ENCODE assay signal across 16 cellular contexts in the genomic region with DNA sequence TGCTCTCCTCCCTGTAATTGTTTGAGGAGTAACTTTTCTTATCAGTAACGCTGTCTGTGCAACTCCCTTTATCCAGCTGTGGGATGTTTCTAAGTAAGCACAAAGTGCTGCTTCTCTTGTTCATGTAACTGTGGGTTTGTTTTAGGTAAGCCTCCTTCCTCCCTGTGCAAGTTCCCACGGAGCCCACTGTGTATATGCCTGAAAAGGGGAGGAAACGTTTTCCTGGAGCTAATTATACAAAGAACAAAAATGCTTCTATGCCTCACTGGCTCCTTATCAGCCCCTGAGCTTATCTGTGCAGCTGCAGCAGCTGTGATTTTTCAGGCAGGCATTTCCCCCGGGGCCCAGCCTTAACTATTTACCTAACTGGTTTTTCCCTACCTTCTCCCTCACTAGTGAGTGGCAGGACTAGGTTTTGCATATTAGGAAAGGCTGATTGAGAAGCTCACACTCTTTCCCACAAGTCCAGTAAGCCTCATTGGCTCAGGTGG.
DNase-seq lines count a peak whose midpoint lies in the region; ATAC-seq and TF ChIP-seq lines count a peak whose summit lies in the region.
"Had no signal": no experiment of that assay in that cellular context is flagged by ENCODE, and none has a peak within 500 bp of the region (broad histone marks: within the 10 kb centered on the region; RNA-seq: fewer than 3 reads in every experiment).

No MANE protein-coding gene starts in this region.

- H3K79me1 ChIP-seq in neuronal stem cell (ENCODE audit: low read depth, low read length) = no peaks in the 10 kb centered on the region

- no peak overlapping the region for H2BK120ac ChIP-seq in neuronal stem cell (ENCODE audit: low read depth, low read length)

- peak overlapping the region; percentile 21 for H3K4me2 ChIP-seq in neuronal stem cell (ENCODE audit: insufficient read depth, low read length, poor library complexity, severe bottlenecking)

- no peak for TF ChIP-seq POLR2A in sigmoid colon (IDR thresholded peaks at IDR 0.05)

- H3K27ac ChIP-seq in neuronal stem cell (replicated peaks; ENCODE audit: low read length) (peak overlapping the region; percentile 81), sigmoid colon (no peak overlapping the region)
- H3K27ac ChIP-seq: left lung had no signal

- no peak overlapping the region for H4K8ac ChIP-seq in neuronal stem cell (ENCODE audit: low read depth, low read length)

- no peak overlapping the region for H3K4ac ChIP-seq in neuronal stem cell (ENCODE audit: low read length)

- intact Hi-C loops in sigmoid colon (cut with DNase I) = no loop called here

- peak overlapping the region; percentile 70 for H2AFZ ChIP-seq in neuronal stem cell (ENCODE audit: low read length)

- DNase-seq in cardiac fibroblast (ENCODE audit: low read depth in 2 of 2) (peak; percentile 10 to 59), neuronal stem cell (ENCODE audit: low spot score) (peak; percentile 4), MV-4-11 (lab: John Stamatoyannopoulos, UW) (no peak), NCI-H2227 (lab: John Stamatoyannopoulos, UW; ENCODE audit: unreplicated experiment) (no peak), sigmoid colon (no peak)
- DNase-seq: activated CD4-positive, alpha-beta T cell treated with anti-CD3 and anti-CD28 coated beads, Interleukin-2, amount 50 U/mL, for 4 hours; activated naive CD4-positive, alpha-beta T cell treated with anti-CD3 and anti-CD28 coated beads, Interleukin-2, amount 50 U/mL, for 16 hours; cortex of kidney; foreskin melanocyte; left lung; NCI-H1417 treated with DMSO at 0.1 percent for 48 hours; posterior cingulate gyrus; stimulated activated CD4-positive, alpha-beta T cell treated with anti-CD3 and anti-CD28 coated beads, Interleukin-4, amount 100 ng/mL, for 1 hour had no signal

- no peak overlapping the region for H4K91ac ChIP-seq in neuronal stem cell (ENCODE audit: low read depth, low read length, poor library complexity)

- peak; percentile 53 for ATAC-seq in GM18502 (IDR thresholded peaks at IDR 0.05; ENCODE audit: poor library complexity, unreplicated experiment)
- ATAC-seq in HG02642 (IDR thresholded peaks at IDR 0.05; ENCODE audit: poor library complexity, unreplicated experiment) = peak; percentile 57
- no peak for ATAC-seq in HG02840 (IDR thresholded peaks at IDR 0.05; ENCODE audit: low FRiP score, unreplicated experiment)
- ATAC-seq: left lung had no signal

- peak overlapping the region; percentile 52 for H3K18ac ChIP-seq in neuronal stem cell (ENCODE audit: low read length)

- H2AK5ac ChIP-seq in neuronal stem cell (ENCODE audit: low read depth, low read length) = no peak overlapping the region

- TF ChIP-seq CTCF in cardiac fibroblast (IDR thresholded peaks at IDR 0.05; ENCODE audit: low read depth, low read length) (no peak), sigmoid colon (IDR thresholded peaks at IDR 0.05) (no peak)

- H3K14ac ChIP-seq in neuronal stem cell (ENCODE audit: low read length) = no peak overlapping the region

- H3K23ac ChIP-seq in neuronal stem cell (ENCODE audit: low read depth, low read length, poor library complexity) = no peak overlapping the region

- H3K9me3 ChIP-seq in neuronal stem cell (replicated peaks in 1 of 2; ENCODE audit: control insufficient read depth in 2 of 2, insufficient read depth in 1 of 2, low read depth in 1 of 2, low read length in 2 of 2) = peaks cover 0 to 2% of the 10 kb centered on the region in 2 donors
- H3K9me3 ChIP-seq in sigmoid colon = no peaks in the 10 kb centered on the region
- H3K9me3 ChIP-seq: left lung had no signal

- H3K9ac ChIP-seq in neuronal stem cell (ENCODE audit: low read depth, low read length, poor library complexity) = no peak overlapping the region

- no peak overlapping the region for H2BK5ac ChIP-seq in neuronal stem cell (ENCODE audit: low read length)

- no peak for TF ChIP-seq EP300 in sigmoid colon (IDR thresholded peaks at IDR 0.05)

- no peak overlapping the region for H2BK15ac ChIP-seq in neuronal stem cell (ENCODE audit: low read length)

- H3K4me1 ChIP-seq in neuronal stem cell (ENCODE audit: control insufficient read depth in 2 of 2, insufficient read depth in 1 of 2, low read depth in 1 of 2, low read length in 2 of 2) (peaks cover 9 to 22% of the 10 kb centered on the region in 2 donors), sigmoid colon (peaks cover 0 to 26% (median 11%) of the 10 kb centered on the region in 4 donors)
- H3K4me1 ChIP-seq: left lung had no signal

- H3K27me3 ChIP-seq in neuronal stem cell (ENCODE audit: control insufficient read depth in 3 of 3, insufficient read depth in 3 of 3, low read depth in 1 of 3, low read length in 3 of 3) (no peaks in the 10 kb centered on the region), sigmoid colon (no peaks in the 10 kb centered on the region)
- H3K27me3 ChIP-seq: left lung had no signal

- H3K36me3 ChIP-seq in neuronal stem cell (replicated peaks in 1 of 2; ENCODE audit: control insufficient read depth in 2 of 2, insufficient read depth in 2 of 2, low read length in 2 of 2) (no peaks in the 10 kb centered on the region), sigmoid colon (no peaks in the 10 kb centered on the region)
- H3K36me3 ChIP-seq: left lung had no signal

- no peak overlapping the region for H3K4me3 ChIP-seq in cardiac fibroblast (replicated peaks in 1 of 2; ENCODE audit: low read depth in 2 of 2, low read length in 2 of 2)
- H3K4me3 ChIP-seq in neuronal stem cell (ENCODE audit: low read length in 2 of 2) = no peak overlapping the region
- no peak overlapping the region for H3K4me3 ChIP-seq in sigmoid colon
- H3K4me3 ChIP-seq: left lung had no signal

- H2BK12ac ChIP-seq in neuronal stem cell (ENCODE audit: low read length) = no peak overlapping the region

- no CpG with 5 or more reads among the region's 4 CpGs for whole genome bisulfite sequencing in neuronal stem cell (ENCODE audit: extremely low coverage in 2 of 2, insufficient read length in 2 of 2, insufficient replicate concordance in 1 of 2), 2 donors
- 2 to 6% methylated on average over 4 of the region's 4 CpGs for WGBS in sigmoid colon, 2 donors

Comparison
In these comparisons a context has a peak if more than half of its experiments do, and no peak if none do; other contexts are left out.
1. DNase-seq: peak in cardiac fibroblast (2 of 2) and neuronal stem cell (single experiment); none in MV-4-11 (single experiment), NCI-H2227 (single experiment) and sigmoid colon (single experiment).